ENCODE assay signal across 1 cellular context in genomic region chr10:14954001-14954770, GRCh38.
TF ChIP-seq lines count a peak whose summit lies in the region.

DCLRE1C (minus strand) TSS chr10:14954096; CDS start chr10:14954010, 86 bp downstream.

TF ChIP-seq in HepG2, 621 proteins besides CTCF, POLR2A, EP300 and RAD21 (continued from another document and continues in another):
- no peak for TF ChIP-seq FOXA1 (IDR thresholded peaks at IDR 0.05)
- TF ChIP-seq FOXA1 (CRISPR knock-in tag; IDR thresholded peaks at IDR 0.05), result no peak; the same call in 1 of the 2 replicates
- TF ChIP-seq ZNF576 (CRISPR knock-in tag; IDR thresholded peaks at IDR 0.05), result 0 out of 2 replicates have a peak, but pooled peaks have one; percentile 18
- TF ChIP-seq TCF12 (IDR thresholded peaks at IDR 0.05), result no peak
- no peak for TF ChIP-seq TCF12 (CRISPR knock-in tag; IDR thresholded peaks at IDR 0.05)
- TF ChIP-seq ZNF850 (CRISPR knock-in tag; conservative IDR thresholded peaks at IDR 0.05), result no peak
- TF ChIP-seq ZNF619 (CRISPR knock-in tag; IDR thresholded peaks at IDR 0.05), result peak; percentile 94; the same call in 1 of the 2 replicates
- TF ChIP-seq ZNF251 (CRISPR knock-in tag; IDR thresholded peaks at IDR 0.05), result no peak; the same call in 1 of the 2 replicates
- no peak for TF ChIP-seq ZBTB21 (CRISPR knock-in tag; IDR thresholded peaks at IDR 0.05)
- peak; percentile 92 for TF ChIP-seq KMT2B (CRISPR knock-in tag; IDR thresholded peaks at IDR 0.05)
- 0 out of 2 replicates have a peak, but pooled peaks have one; percentile 71 for TF ChIP-seq ZNF557 (CRISPR knock-in tag; IDR thresholded peaks at IDR 0.05)
- TF ChIP-seq TAF15 (IDR thresholded peaks at IDR 0.05; ENCODE audit: low read depth, low read length, poor library complexity, severe bottlenecking), result peak; percentile 83
- TF ChIP-seq ZNF710 (CRISPR knock-in tag; IDR thresholded peaks at IDR 0.05; ENCODE audit: borderline replicate concordance), result peak; percentile 67; the same call in 1 of the 2 replicates
- TF ChIP-seq THAP7 (CRISPR knock-in tag; IDR thresholded peaks at IDR 0.05), result peak; percentile 97
- TF ChIP-seq ZNF615 (CRISPR knock-in tag; IDR thresholded peaks at IDR 0.05; ENCODE audit: borderline replicate concordance), result no peak
- peak; percentile 89 for TF ChIP-seq ZNF101 (CRISPR knock-in tag; IDR thresholded peaks at IDR 0.05; ENCODE audit: borderline replicate concordance, low read depth)
- peak; percentile 90 for TF ChIP-seq ZNF451 (CRISPR knock-in tag; IDR thresholded peaks at IDR 0.05)
- TF ChIP-seq RXRA (CRISPR knock-in tag; IDR thresholded peaks at IDR 0.05), result peak; percentile 82
- TF ChIP-seq SP5 (CRISPR knock-in tag; IDR thresholded peaks at IDR 0.05; ENCODE audit: borderline replicate concordance, low read depth), result peak; percentile 90
- TF ChIP-seq E2F2 (CRISPR knock-in tag; IDR thresholded peaks at IDR 0.05; ENCODE audit: borderline replicate concordance), result peak; percentile 90; the same call in 1 of the 2 replicates
- TF ChIP-seq PRMT3 (CRISPR knock-in tag; IDR thresholded peaks at IDR 0.05; ENCODE audit: borderline replicate concordance, low read depth), result peak; percentile 97
- TF ChIP-seq MAX (IDR thresholded peaks at IDR 0.05), result peak; percentile 99
- TF ChIP-seq ADNP (CRISPR knock-in tag; IDR thresholded peaks at IDR 0.05), result no peak
- TF ChIP-seq ARID5B (CRISPR knock-in tag; IDR thresholded peaks at IDR 0.05), result peak; percentile 79
- TF ChIP-seq RERE (CRISPR knock-in tag; IDR thresholded peaks at IDR 0.05; ENCODE audit: low read depth), result peak; percentile 34; the same call in 1 of the 2 replicates
- peak; percentile 95 for TF ChIP-seq PHF21A (CRISPR knock-in tag; IDR thresholded peaks at IDR 0.05)
- no peak for TF ChIP-seq HNRNPH1 (optimal IDR thresholded peaks at IDR 0.05; ENCODE audit: low read depth, low read length)
- TF ChIP-seq GLI4 (CRISPR knock-in tag; IDR thresholded peaks at IDR 0.05; ENCODE audit: borderline replicate concordance), result peak; percentile 76; the same call in 1 of the 2 replicates
- TF ChIP-seq POGK (CRISPR knock-in tag; conservative IDR thresholded peaks at IDR 0.05), result peak; percentile 99
- no peak; the same call in 1 of the 2 replicates for TF ChIP-seq SATB2 (CRISPR knock-in tag; IDR thresholded peaks at IDR 0.05)
- peak; percentile 54 for TF ChIP-seq CBX1 (IDR thresholded peaks at IDR 0.05; ENCODE audit: low read depth)
- no peak for TF ChIP-seq TCF7 (IDR thresholded peaks at IDR 0.05; ENCODE audit: low read depth)
- peak; percentile 53; the same call in 1 of the 2 replicates for TF ChIP-seq ZNF362 (CRISPR knock-in tag; IDR thresholded peaks at IDR 0.05; ENCODE audit: borderline replicate concordance)
- peak; percentile 97 for TF ChIP-seq ZNF343 (CRISPR knock-in tag; IDR thresholded peaks at IDR 0.05)
- TF ChIP-seq ZNF496 (CRISPR knock-in tag; IDR thresholded peaks at IDR 0.05; ENCODE audit: insufficient replicate concordance), result peak; percentile 66
- TF ChIP-seq PLRG1 (conservative IDR thresholded peaks at IDR 0.05), result no peak
- peak; percentile 96 for TF ChIP-seq JDP2 (CRISPR knock-in tag; IDR thresholded peaks at IDR 0.05; ENCODE audit: borderline replicate concordance)
- 0 out of 2 replicates have a peak, but pooled peaks have one; percentile 85 for TF ChIP-seq TOE1 (CRISPR knock-in tag; IDR thresholded peaks at IDR 0.05)
- peak; percentile 80 for TF ChIP-seq ZNF552 (CRISPR knock-in tag; IDR thresholded peaks at IDR 0.05; ENCODE audit: borderline replicate concordance)
- TF ChIP-seq RFX1 (IDR thresholded peaks at IDR 0.05), result no peak
- TF ChIP-seq ZBTB7A (CRISPR knock-in tag; IDR thresholded peaks at IDR 0.05), result peak; percentile 82
- no peak for TF ChIP-seq MLLT10 (CRISPR knock-in tag; IDR thresholded peaks at IDR 0.05)
- peak; percentile 95 for TF ChIP-seq IRF9 (CRISPR knock-in tag; IDR thresholded peaks at IDR 0.05; ENCODE audit: borderline replicate concordance)
